11 cellular contexts compared by ENCODE assay signal in genomic region chr19:33195711-33196347, GRCh38. TPM values are rescaled to one million over a fixed set of nuclear protein-coding genes. Genes with fewer than 3 reads are reported as not detected.
DNase-seq lines count a peak whose midpoint lies in the region; TF ChIP-seq lines count a peak whose summit lies in the region.
"Had no signal": no experiment of that assay in that cellular context is flagged by ENCODE, and none has a peak within 500 bp of the region (broad histone marks: within the 10 kb centered on the region; RNA-seq: fewer than 3 reads in every experiment).

No MANE protein-coding gene starts in this region.

- peaks cover 24% of the 10 kb centered on the region for H3K27me3 Mint-ChIP-seq in nephron progenitor cell (ENCODE audit: low read depth, poor library complexity)

- no peaks in the 10 kb centered on the region for H3K36me3 Mint-ChIP-seq in nephron progenitor cell (ENCODE audit: low read depth)

- intact Hi-C loops in A673 (cut with micrococcal nuclease; ENCODE audit: unreplicated experiment), result no loop called here
- intact Hi-C loops in esophagus squamous epithelium (cut with DNase I), result no loop called here

- DNase-seq in A673 (ENCODE audit: low spot score) (no peak), NB4 (ENCODE audit: low read depth) (no peak), esophagus squamous epithelium (lab: John Stamatoyannopoulos, UW) (no peak), nephron progenitor cell (no peak), DMS153 treated with DMSO at 0.1 percent for 48 hours (lab: John Stamatoyannopoulos, UW; ENCODE audit: unreplicated experiment) (no peak)
- DNase-seq in stimulated activated CD4-positive, alpha-beta T cell treated with anti-CD3 and anti-CD28 coated beads, Interleukin-12 subunit alpha, Interleukin-12 subunit beta, amount 100 ng/mL, for 4 hours, result no peak
- no peak for DNase-seq in activated CD4-positive, alpha-beta T cell treated with anti-CD3 and anti-CD28 coated beads, Interleukin-2, amount 50 U/mL, for 4 hours
- DNase-seq in activated CD4-positive, alpha-beta T cell treated with anti-CD3 and anti-CD28 coated beads, Interleukin-2, amount 50 U/mL, for 1 hour, result no peak
- DNase-seq: activated T-cell treated with anti-CD3 and anti-CD28 coated beads for 4 hours, NCI-H2171 treated with DMSO at 0.1 percent for 48 hours had no signal

- H3K9me3 Mint-ChIP-seq in nephron progenitor cell, result no peaks in the 10 kb centered on the region

- H3K27ac ChIP-seq in A673 (ENCODE audit: low read depth, low read length, poor library complexity, severe bottlenecking) (peak overlapping the region; percentile 73), esophagus squamous epithelium (no peak overlapping the region)

- WGBS in esophagus squamous epithelium, 2 donors, result 100% methylated on average over 1 of the region's 16 CpGs; no CpG with 5 or more reads in 1 of the 2 donors

- POLR2A ChIA-PET in A673 (lab: Charles Lee; ENCODE audit: low non-redundant PET), result no interaction called here

- peaks cover 10% of the 10 kb centered on the region for H3K36me3 ChIP-seq in A673 (ENCODE audit: insufficient read depth, low read length, poor library complexity, severe bottlenecking)
- peaks cover 0 to 5% (median 0%) of the 10 kb centered on the region in 3 donors for H3K36me3 ChIP-seq in esophagus squamous epithelium

- TF ChIP-seq POLR2A in NB4 (IDR thresholded peaks at IDR 0.05; ENCODE audit: extremely low read depth, insufficient read length) (no peak), esophagus squamous epithelium (IDR thresholded peaks at IDR 0.05) (no peak)

- H3K4me3 Mint-ChIP-seq in nephron progenitor cell, result peak overlapping the region; percentile 83

- H3K4me1 ChIP-seq in A673 (ENCODE audit: insufficient read depth, low read length, poor library complexity, severe bottlenecking) (peaks cover 4% of the 10 kb centered on the region), esophagus squamous epithelium (peaks cover 5 to 23% (median 9%) of the 10 kb centered on the region in 3 donors)

- TF ChIP-seq CTCF in A673 (conservative IDR thresholded peaks at IDR 0.05; ENCODE audit: low read depth, low read length) (no peak), NB4 (IDR thresholded peaks at IDR 0.05; ENCODE audit: low read depth, low read length) (no peak), esophagus squamous epithelium (IDR thresholded peaks at IDR 0.05) (no peak), nephron progenitor cell (IDR thresholded peaks at IDR 0.05) (no peak)

- H3K9me3 ChIP-seq in A673 (ENCODE audit: low read depth, low read length, poor library complexity, severe bottlenecking) (no peaks in the 10 kb centered on the region), esophagus squamous epithelium (no peaks in the 10 kb centered on the region)

- H3K4me3 ChIP-seq in A673 (ENCODE audit: low read depth, low read length, poor library complexity, severe bottlenecking) (peak overlapping the region; percentile 73), NB4 (ENCODE audit: low read depth, low read length) (peak overlapping the region; percentile 60), esophagus squamous epithelium (peak overlapping the region in 3 of 4 donors; percentile 47 to 81 (median 70))

- H3K27me3 ChIP-seq in A673 (replicated peaks; ENCODE audit: insufficient read depth, low read depth, low read length, poor library complexity) (no peaks in the 10 kb centered on the region), esophagus squamous epithelium (peaks cover 0 to 47% (median 0%) of the 10 kb centered on the region in 4 donors)

- CTCF ChIA-PET in A673 (lab: Charles Lee), result no interaction called here

- no TSS peak for BruUV-seq in A673 (replicated peaks; lab: Mats Ljungman, UMichigan)

- no peak overlapping the region for H3K27ac Mint-ChIP-seq in nephron progenitor cell

- no peaks in the 10 kb centered on the region for H3K4me1 Mint-ChIP-seq in nephron progenitor cell

RNA-seq across cellular contexts. Expression of gene LRP3, which starts 1.7 kb away (rescaled TPM):
- 39.4 and 42.0 TPM in 2 replicates for total RNA-seq in A673 (2021)
- total RNA-seq in esophagus squamous epithelium, result 10 to 100 TPM in 2 of 4 donors, 1 to 10 TPM in 2; 5.5 to 17.2 (median 8.9) TPM

RNA-seq across cellular contexts. Expression of gene SLC7A10, which starts 29.8 kb away (rescaled TPM):
- 0.17 and 0.28 TPM in 2 replicates for total RNA-seq in A673 (2021)
- not detected for total RNA-seq in esophagus squamous epithelium
- total RNA-seq: myocyte had no signal
